21 cellular contexts compared by ENCODE assay signal in genomic region chr17:82950525-82951102, GRCh38.
A peak's percentile ranks its signal among the peaks of the same experiment; 100 is the strongest.
DNase-seq lines count a peak whose midpoint lies in the region; ATAC-seq, FAIRE-seq and TF ChIP-seq lines count a peak whose summit lies in the region.
"Had no signal": no experiment of that assay in that cellular context is flagged by ENCODE, and none has a peak within 500 bp of the region (broad histone marks: within the 10 kb centered on the region; RNA-seq: fewer than 3 reads in every experiment).

No MANE protein-coding gene starts in this region.

- H3K4me1 Mint-ChIP-seq in activated naive CD8-positive, alpha-beta T cell treated with anti-CD3 and anti-CD28 coated beads, Interleukin-2, amount 10 ng/mL, durations not matched to agents 7 days and 5 days, result no peaks in the 10 kb centered on the region
- H3K4me1 Mint-ChIP-seq in activated naive CD8-positive, alpha-beta T cell treated with anti-CD3 and anti-CD28 coated beads for 36 hours, result no peaks in the 10 kb centered on the region

- no peak overlapping the region for H3K4me3 ChIP-seq in K562
- H3K4me3 ChIP-seq in right lobe of liver, result no peak overlapping the region
- H3K4me3 ChIP-seq in sigmoid colon, result no peak overlapping the region
- no peak overlapping the region for H3K4me3 ChIP-seq in mucosa of descending colon
- H3K4me3 ChIP-seq: GM12878, GM23248, HAP-1 had no signal

- H3K36me3 ChIP-seq in K562 (ENCODE audit: control insufficient read depth, insufficient read depth, low read length) (no peaks in the 10 kb centered on the region; the same call in 2 of the 3 replicates), right lobe of liver (no peaks in the 10 kb centered on the region), sigmoid colon (peaks cover 0 to 4% (median under 1%) of the 10 kb centered on the region in 4 donors), mucosa of descending colon (ENCODE audit: low read depth) (no peaks in the 10 kb centered on the region)

- no peaks in the 10 kb centered on the region for H4K20me1 ChIP-seq in K562 (replicated peaks; ENCODE audit: control insufficient read depth, insufficient read depth, low read length)

- no peaks in the 10 kb centered on the region for H3K27me3 Mint-ChIP-seq in activated naive CD8-positive, alpha-beta T cell treated with anti-CD3 and anti-CD28 coated beads, Interleukin-2, amount 10 ng/mL, durations not matched to agents 7 days and 5 days
- H3K27me3 Mint-ChIP-seq in activated naive CD8-positive, alpha-beta T cell treated with anti-CD3 and anti-CD28 coated beads for 36 hours, result no peaks in the 10 kb centered on the region
- H3K27me3 Mint-ChIP-seq: CD4-positive, alpha-beta T cell had no signal

- H3K9me3 ChIP-seq in K562 (replicated peaks; ENCODE audit: control insufficient read depth, insufficient read depth, low read depth, low read length), result peaks cover 5% of the 10 kb centered on the region
- no peaks in the 10 kb centered on the region for H3K9me3 ChIP-seq in right lobe of liver
- peaks cover 0 to 6% (median 4%) of the 10 kb centered on the region in 4 donors for H3K9me3 ChIP-seq in sigmoid colon
- peaks cover 35% of the 10 kb centered on the region for H3K9me3 ChIP-seq in mucosa of descending colon

- TF ChIP-seq EP300 in K562 (IDR thresholded peaks at IDR 0.05; ENCODE audit: low read length) (no peak), sigmoid colon (IDR thresholded peaks at IDR 0.05) (no peak)

- H3K4me3 Mint-ChIP-seq in activated naive CD8-positive, alpha-beta T cell treated with anti-CD3 and anti-CD28 coated beads, Interleukin-2, amount 10 ng/mL, durations not matched to agents 7 days and 5 days, result no peak overlapping the region
- no peak overlapping the region for H3K4me3 Mint-ChIP-seq in activated naive CD8-positive, alpha-beta T cell treated with anti-CD3 and anti-CD28 coated beads for 36 hours
- H3K4me3 Mint-ChIP-seq: CD4-positive, alpha-beta T cell had no signal

- CTCF ChIA-PET in K562 (lab: Yijun Ruan, JAX; ENCODE audit: low intra/inter-chr PET ratio), result no interaction called here

- no peak overlapping the region for H2AFZ ChIP-seq in K562 (ENCODE audit: low read depth, low read length)
- H2AFZ ChIP-seq: GM23248 had no signal

- TF ChIP-seq RAD21 in K562 (CRISPR knock-in tag; conservative IDR thresholded peaks at IDR 0.05 in 1 of 2, IDR thresholded peaks at IDR 0.05 in 1 of 2), result no peak

- no peak for TF ChIP-seq CTCF in K562 (IDR thresholded peaks at IDR 0.05 in 2 of 3, conservative IDR thresholded peaks at IDR 0.05 in 1 of 3; ENCODE audit: insufficient read depth in 2 of 3, low read depth in 1 of 3, low read length in 3 of 3)
- TF ChIP-seq CTCF in right lobe of liver (IDR thresholded peaks at IDR 0.05), result no peak
- TF ChIP-seq CTCF in sigmoid colon (IDR thresholded peaks at IDR 0.05), result no peak
- no peak for TF ChIP-seq CTCF in mucosa of descending colon (IDR thresholded peaks at IDR 0.05)

- no peak overlapping the region for H3K27ac Mint-ChIP-seq in activated naive CD8-positive, alpha-beta T cell treated with anti-CD3 and anti-CD28 coated beads, Interleukin-2, amount 10 ng/mL, durations not matched to agents 7 days and 5 days
- H3K27ac Mint-ChIP-seq in activated naive CD8-positive, alpha-beta T cell treated with anti-CD3 and anti-CD28 coated beads for 36 hours, result no peak overlapping the region
- H3K27ac Mint-ChIP-seq: CD4-positive, alpha-beta T cell had no signal

- H3K27ac ChIP-seq in K562 (ENCODE audit: extremely low read depth, low read depth, low read length) (no peak overlapping the region), right lobe of liver (no peak overlapping the region), sigmoid colon (no peak overlapping the region)
- H3K27ac ChIP-seq: GM23248, HL-60 had no signal

- POLR2A ChIA-PET in activated naive CD8-positive, alpha-beta T cell treated with anti-CD3 and anti-CD28 coated beads, Interleukin-2, amount 10 ng/mL, durations not matched to agents 7 days and 5 days (lab: Charles Lee), result no interaction called here
- POLR2A ChIA-PET in K562 (lab: Yijun Ruan, JAX), result no interaction called here

- 70% methylated on average over 18 of the region's 18 CpGs for WGBS in K562 (ENCODE audit: insufficient coverage, low coverage, missing lambda C conversion rate)
- 92% methylated on average over 18 of the region's 18 CpGs for WGBS in right lobe of liver (ENCODE audit: insufficient coverage, low coverage, low lambda C conversion rate, missing lambda C conversion rate)
- 90 to 92% methylated on average over 18 of the region's 18 CpGs for WGBS in sigmoid colon, 2 donors

- BruUV-seq in K562 (replicated peaks; lab: Mats Ljungman, UMichigan), result no TSS peak

- intact Hi-C loops in K562 (cut with micrococcal nuclease) (no loop called here), right lobe of liver (cut with DNase I) (no loop called here), sigmoid colon (cut with DNase I) (no loop called here), mucosa of descending colon (cut with DNase I, micrococcal nuclease) (no loop called here)

- H3K79me2 ChIP-seq in K562 (ENCODE audit: control insufficient read depth, insufficient read depth, low read length), result no peaks in the 10 kb centered on the region

- TF ChIP-seq POLR2A in K562 (conservative IDR thresholded peaks at IDR 0.05) (no peak), right lobe of liver (IDR thresholded peaks at IDR 0.05) (no peak), sigmoid colon (IDR thresholded peaks at IDR 0.05) (no peak)

- no peak for FAIRE-seq in K562 (lab: Jason Lieb, UNC)
- FAIRE-seq: A204.1, GM12878, GM19239, HTR-8/SVneo had no signal

- no peak overlapping the region for H3K4me2 ChIP-seq in K562 (ENCODE audit: insufficient read depth, low read length)

- no peaks in the 10 kb centered on the region for H3K27me3 ChIP-seq in K562 (ENCODE audit: control insufficient read depth in 2 of 2, insufficient read depth in 2 of 2, low read length in 2 of 2)
- no peaks in the 10 kb centered on the region for H3K27me3 ChIP-seq in right lobe of liver
- no peaks in the 10 kb centered on the region for H3K27me3 ChIP-seq in sigmoid colon

- H3K9me1 ChIP-seq in K562 (ENCODE audit: control insufficient read depth, insufficient read depth, low read length), result no peaks in the 10 kb centered on the region

- peak; percentile 15 for DNase-seq in activated naive CD8-positive, alpha-beta T cell treated with anti-CD3 and anti-CD28 coated beads, Interleukin-2, amount 10 ng/mL, durations not matched to agents 7 days and 5 days
- DNase-seq in activated naive CD8-positive, alpha-beta T cell treated with anti-CD3 and anti-CD28 coated beads for 36 hours, result no peak
- no peak for DNase-seq in K562 (ENCODE audit: extremely low read depth in 1 of 4, low spot score in 3 of 4)
- peak in 2 of 3 donors; percentile 5 to 24 for DNase-seq in right lobe of liver
- DNase-seq in sigmoid colon, result peak; percentile 36
- DNase-seq in putamen (ENCODE audit: low spot score), result no peak
- no peak for DNase-seq in mucosa of descending colon
- DNase-seq: CD4-positive, alpha-beta T cell; EL; GM23248; NCI-H1694 treated with DMSO at 0.1 percent for 48 hours; NCI-H748 treated with DMSO at 0.1 percent for 48 hours; OCI-M1; SHP77 treated with DMSO at 0.1 percent for 48 hours had no signal

- no peak for ATAC-seq in activated naive CD8-positive, alpha-beta T cell treated with anti-CD3 and anti-CD28 coated beads, Interleukin-2, amount 10 ng/mL, durations not matched to agents 7 days and 5 days (ENCODE audit: low read depth)
- ATAC-seq in K562 (no peak), right lobe of liver (no peak), HG02798 (IDR thresholded peaks at IDR 0.05; ENCODE audit: poor library complexity, unreplicated experiment) (no peak), mucosa of descending colon (no peak)
- ATAC-seq: GM12878 had no signal

- H3K9me3 Mint-ChIP-seq in activated naive CD8-positive, alpha-beta T cell treated with anti-CD3 and anti-CD28 coated beads, Interleukin-2, amount 10 ng/mL, durations not matched to agents 7 days and 5 days, result peaks cover 17% of the 10 kb centered on the region
- H3K9me3 Mint-ChIP-seq in activated naive CD8-positive, alpha-beta T cell treated with anti-CD3 and anti-CD28 coated beads for 36 hours, result peaks cover 31% of the 10 kb centered on the region

- H3K36me3 Mint-ChIP-seq in activated naive CD8-positive, alpha-beta T cell treated with anti-CD3 and anti-CD28 coated beads, Interleukin-2, amount 10 ng/mL, durations not matched to agents 7 days and 5 days, result peaks cover 52% of the 10 kb centered on the region
- H3K36me3 Mint-ChIP-seq in activated naive CD8-positive, alpha-beta T cell treated with anti-CD3 and anti-CD28 coated beads for 36 hours, result peaks cover 69% of the 10 kb centered on the region

- no peak overlapping the region for H3K9ac ChIP-seq in K562 (ENCODE audit: insufficient read depth in 1 of 2, low read depth in 2 of 2, low read length in 2 of 2)
- H3K9ac ChIP-seq: GM23248 had no signal

- H3K4me1 ChIP-seq in K562 (replicated peaks in 1 of 2; ENCODE audit: control insufficient read depth in 2 of 2, insufficient read depth in 2 of 2, low read length in 2 of 2) (peaks cover 0 to 4% of the 10 kb centered on the region in 2 experiments; a peak in 1 of 5 replicates), right lobe of liver (no peaks in the 10 kb centered on the region), sigmoid colon (no peaks in the 10 kb centered on the region), mucosa of descending colon (ENCODE audit: low read depth) (no peaks in the 10 kb centered on the region)
- H3K4me1 ChIP-seq: HAP-1 had no signal

- in situ Hi-C loops in K562 (cut with MboI), result no loop called here

TF ChIP-seq in K562, 482 proteins besides CTCF, POLR2A, EP300 and RAD21 (continues in another document):
- TF ChIP-seq MAFK (IDR thresholded peaks at IDR 0.05; ENCODE audit: low read length) (peak; percentile 57; the same call in 1 of the 2 replicates), CBX2 (IDR thresholded peaks at IDR 0.05; ENCODE audit: insufficient read depth, low read length, poor library complexity, severe bottlenecking) (no peak), ZNF316 (IDR thresholded peaks at IDR 0.05) (peak; percentile 57; the same call in 1 of the 2 replicates), ID3 (CRISPR knock-in tag; IDR thresholded peaks at IDR 0.05) (no peak), ID3 (tag; IDR thresholded peaks at IDR 0.05) (no peak), DNMT1 (IDR thresholded peaks at IDR 0.05) (no peak), C11orf30 (IDR thresholded peaks at IDR 0.05; ENCODE audit: low read depth) (peak; percentile 61), GABPB2 (CRISPR knock-in tag; conservative IDR thresholded peaks at IDR 0.05) (no peak), ILK (tag; IDR thresholded peaks at IDR 0.05; ENCODE audit: borderline replicate concordance, low read depth) (no peak)

Comparison
In these comparisons a context has a peak if more than half of its experiments do, and no peak if none do; other contexts are left out.
1. DNase-seq: peak in activated naive CD8-positive, alpha-beta T cell treated with anti-CD3 and anti-CD28 coated beads, Interleukin-2, amount 10 ng/mL, durations not matched to agents 7 days and 5 days (single experiment), right lobe of liver (2 of 3) and sigmoid colon (single experiment); none in activated naive CD8-positive, alpha-beta T cell treated with anti-CD3 and anti-CD28 coated beads for 36 hours (single experiment), K562 (0 of 4), putamen (single experiment) and mucosa of descending colon (0 of 3).